In the genomic region with DNA sequence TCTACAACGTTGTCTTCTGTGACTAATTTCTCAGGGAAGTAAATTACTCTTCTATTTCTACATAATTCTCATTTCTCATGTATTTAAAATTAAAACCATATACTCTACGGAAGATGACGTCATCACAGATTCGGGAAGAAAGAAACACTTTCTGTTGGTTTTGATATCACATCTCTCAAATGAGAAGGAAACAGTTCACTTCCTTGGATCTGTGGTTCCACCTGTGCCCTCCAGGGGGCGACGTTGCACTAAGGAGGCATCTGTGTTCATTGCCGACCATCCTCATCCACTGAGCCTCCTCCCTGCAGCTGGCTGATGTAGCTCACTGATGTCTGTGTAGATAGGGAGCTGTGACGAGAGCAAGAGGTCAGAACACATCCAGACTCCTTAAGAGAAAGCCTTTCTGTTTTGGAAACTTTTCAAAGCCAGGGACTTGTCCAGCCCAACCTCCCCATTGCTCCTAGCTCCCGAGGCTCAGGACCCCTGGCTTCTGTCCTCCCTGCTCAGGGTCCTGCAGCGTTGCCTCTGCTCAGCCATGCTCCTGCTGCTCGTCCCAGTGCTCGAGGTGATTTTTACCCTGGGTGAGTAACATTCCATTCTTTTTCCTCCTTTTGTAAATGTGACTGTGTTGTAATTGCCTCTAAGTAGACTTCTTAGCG, we compare ENCODE assay signal across 9 cellular contexts.
DNase-seq lines count a peak whose midpoint lies in the region; ATAC-seq lines count a peak whose summit lies in the region.
"Had no signal": no experiment of that assay in that cellular context is flagged by ENCODE, and none has a peak within 500 bp of the region (broad histone marks: within the 10 kb centered on the region; RNA-seq: fewer than 3 reads in every experiment).

No MANE protein-coding gene starts in this region.

- H3K18ac ChIP-seq in mesendoderm (ENCODE audit: low read length), result no peak overlapping the region

- no peak overlapping the region for H3K9ac ChIP-seq in mesendoderm (ENCODE audit: low read length)

- H3K4me3 Mint-ChIP-seq in activated naive CD8-positive, alpha-beta T cell treated with anti-CD3 and anti-CD28 coated beads, Interleukin-2, amount 10 ng/mL, durations not matched to agents 7 days and 5 days, result peak overlapping the region; percentile 79

- H3K27me3 ChIP-seq in mesendoderm (ENCODE audit: insufficient read depth, low read length, poor library complexity), result no peaks in the 10 kb centered on the region

- H3K79me1 ChIP-seq in mesendoderm (ENCODE audit: low read length), result no peaks in the 10 kb centered on the region

- peak overlapping the region; percentile 78 for H3K27ac Mint-ChIP-seq in activated naive CD8-positive, alpha-beta T cell treated with anti-CD3 and anti-CD28 coated beads, Interleukin-2, amount 10 ng/mL, durations not matched to agents 7 days and 5 days
- H3K27ac Mint-ChIP-seq: IgD-negative memory B cell had no signal

- peaks cover 7% of the 10 kb centered on the region for H3K4me1 Mint-ChIP-seq in activated naive CD8-positive, alpha-beta T cell treated with anti-CD3 and anti-CD28 coated beads, Interleukin-2, amount 10 ng/mL, durations not matched to agents 7 days and 5 days

- H4K5ac ChIP-seq in mesendoderm (ENCODE audit: low read length), result no peak overlapping the region

- no peaks in the 10 kb centered on the region for H3K79me2 ChIP-seq in mesendoderm (ENCODE audit: control insufficient read depth, insufficient read depth, low read length)

- H3K4me1 ChIP-seq in mesendoderm (ENCODE audit: control insufficient read depth, low read depth, low read length), result no peaks in the 10 kb centered on the region

- POLR2A ChIA-PET in activated naive CD8-positive, alpha-beta T cell treated with anti-CD3 and anti-CD28 coated beads, Interleukin-2, amount 10 ng/mL, durations not matched to agents 7 days and 5 days (lab: Charles Lee), result interaction anchor here (0.7 to 2.3 kb wide), 6 partner anchors 11 to 724 kb away, joined by 3 to 7 read pairs (median 5); no protein-coding TSS in a partner anchor

- H4K8ac ChIP-seq in mesendoderm (ENCODE audit: low read depth, low read length), result no peak overlapping the region

- peaks cover 27% of the 10 kb centered on the region for H3K27me3 Mint-ChIP-seq in activated naive CD8-positive, alpha-beta T cell treated with anti-CD3 and anti-CD28 coated beads, Interleukin-2, amount 10 ng/mL, durations not matched to agents 7 days and 5 days

- H2BK5ac ChIP-seq in mesendoderm (ENCODE audit: low read length), result no peak overlapping the region

- H3K9me3 Mint-ChIP-seq in activated naive CD8-positive, alpha-beta T cell treated with anti-CD3 and anti-CD28 coated beads, Interleukin-2, amount 10 ng/mL, durations not matched to agents 7 days and 5 days, result no peaks in the 10 kb centered on the region

- no peak overlapping the region for H3K4me3 ChIP-seq in mesendoderm (ENCODE audit: low read length)

- H3K4me2 ChIP-seq in mesendoderm (ENCODE audit: low read length), result no peak overlapping the region

- no peak overlapping the region for H2AK5ac ChIP-seq in mesendoderm (ENCODE audit: low read length)

- peaks cover 7% of the 10 kb centered on the region for H3K36me3 Mint-ChIP-seq in activated naive CD8-positive, alpha-beta T cell treated with anti-CD3 and anti-CD28 coated beads, Interleukin-2, amount 10 ng/mL, durations not matched to agents 7 days and 5 days
- H3K36me3 Mint-ChIP-seq: IgD-negative memory B cell had no signal

- WGBS in mesendoderm (ENCODE audit: extremely low coverage, insufficient coverage, low lambda C conversion rate), result no CpG with 5 or more reads among the region's 13 CpGs

- no peak overlapping the region for H2BK15ac ChIP-seq in mesendoderm (replicated peaks; ENCODE audit: low read depth)

- no peak overlapping the region for H3K4ac ChIP-seq in mesendoderm (ENCODE audit: low read depth, low read length)

- no peak overlapping the region for H3K27ac ChIP-seq in mesendoderm (ENCODE audit: low read depth, low read length)

- DNase-seq in COR-L47 (lab: John Stamatoyannopoulos, UW), result peak; percentile 3
- peak; percentile 52 for DNase-seq in T follicular helper cell (ENCODE audit: low read depth)
- peak; percentile 77 for DNase-seq in activated naive CD8-positive, alpha-beta T cell treated with anti-CD3 and anti-CD28 coated beads, Interleukin-2, amount 10 ng/mL, durations not matched to agents 7 days and 5 days
- DNase-seq in mesendoderm, result peak; percentile 52
- DNase-seq in stimulated activated naive CD4-positive, alpha-beta T cell (lab: John Stamatoyannopoulos, UW), result peak; percentile 41 to 69 (median 62)
- DNase-seq in NCI-H2107 (lab: John Stamatoyannopoulos, UW), result no peak

- H3K23ac ChIP-seq in mesendoderm (ENCODE audit: low read length), result no peak overlapping the region

- H2BK120ac ChIP-seq in mesendoderm (ENCODE audit: low read depth, low read length), result no peak overlapping the region

- H3K36me3 ChIP-seq in mesendoderm (ENCODE audit: control insufficient read depth, insufficient read depth, low read length), result no peaks in the 10 kb centered on the region

- ATAC-seq in HG02678 (IDR thresholded peaks at IDR 0.05; ENCODE audit: unreplicated experiment) (peak; percentile 54), GM21515 (IDR thresholded peaks at IDR 0.05; ENCODE audit: unreplicated experiment) (no peak)
- ATAC-seq in activated naive CD8-positive, alpha-beta T cell treated with anti-CD3 and anti-CD28 coated beads, Interleukin-2, amount 10 ng/mL, durations not matched to agents 7 days and 5 days (ENCODE audit: low read depth), result peak; percentile 79

- no peak overlapping the region for H3K56ac ChIP-seq in mesendoderm (ENCODE audit: low read length)
